In genomic region chr6:121934461-121934860, GRCh38 we compare ENCODE assay signal across 28 cellular contexts.
"Had no signal": no experiment of that assay in that cellular context is flagged by ENCODE, and none has a peak within 500 bp of the region (broad histone marks: within the 10 kb centered on the region; RNA-seq: fewer than 3 reads in every experiment).

No MANE protein-coding gene starts in this region.

- DNase-seq: activated CD4-positive, alpha-beta T cell treated with anti-CD3 and anti-CD28 coated beads, Interleukin-2, amount 10 ng/mL, durations not matched to agents 24 days and 14 days; activated CD4-positive, alpha-beta T cell treated with anti-CD3 and anti-CD28 coated beads, Interleukin-2, amount 50 U/mL, for 4 hours; activated CD8-positive, alpha-beta T cell treated with anti-CD3 and anti-CD28 coated beads for 36 hours; activated effector memory CD4-positive, alpha-beta T cell treated with anti-CD3 and anti-CD28 coated beads, Interleukin-2, amount 50 U/mL, for 16 hours; activated naive CD4-positive, alpha-beta T cell; activated naive CD4-positive, alpha-beta T cell treated with anti-CD3 and anti-CD28 coated beads, Interleukin-2, amount 50 U/mL, for 16 hours; activated naive CD8-positive, alpha-beta T cell treated with anti-CD3 and anti-CD28 coated beads for 36 hours; activated T-cell treated with anti-CD3 and anti-CD28 coated beads, Interleukin-2, amount 50 U/mL, for 1 hour; activated T-cell treated with anti-CD3 and anti-CD28 coated beads, Interleukin-2, amount 50 U/mL, for 72 hours; amniotic stem cell; aorta; brain microvascular endothelial cell; central memory CD4-positive, alpha-beta T cell; MM.1S; MV-4-11; NCI-H1092; NCI-H1436 treated with DMSO at 0.1 percent for 48 hours; NCI-H1694 treated with DMSO at 0.1 percent for 48 hours; NCI-H2029 treated with DMSO at 0.1 percent for 48 hours; NCI-H2107; NCI-H2171; NCI-H510A; NCI-H526; NCI-H748 treated with DMSO at 0.1 percent for 48 hours; NK-92 treated with Interleukin-12 subunit alpha and Interleukin-12 subunit beta, amount 100 ng/mL, for 24 hours; Right ventricle myocardium superior had no signal

- ATAC-seq: activated CD8-positive, alpha-beta T cell treated with anti-CD3 and anti-CD28 coated beads for 36 hours; activated T-cell treated with anti-CD3 and anti-CD28 coated beads, Interleukin-2, amount 50 U/mL, for 72 hours; activated T-helper 17 cell treated with anti-CD3 and anti-CD28 coated beads, Interleukin-2, amount 50 U/mL, for 72 hours had no signal

- H3K36me3 ChIP-seq: brain microvascular endothelial cell had no signal

- FAIRE-seq: TTC549 had no signal

- H3K27me3 ChIP-seq: brain microvascular endothelial cell had no signal

- H3K27ac ChIP-seq: brain microvascular endothelial cell had no signal
